8 cellular contexts compared by ENCODE assay signal in the genomic region with DNA sequence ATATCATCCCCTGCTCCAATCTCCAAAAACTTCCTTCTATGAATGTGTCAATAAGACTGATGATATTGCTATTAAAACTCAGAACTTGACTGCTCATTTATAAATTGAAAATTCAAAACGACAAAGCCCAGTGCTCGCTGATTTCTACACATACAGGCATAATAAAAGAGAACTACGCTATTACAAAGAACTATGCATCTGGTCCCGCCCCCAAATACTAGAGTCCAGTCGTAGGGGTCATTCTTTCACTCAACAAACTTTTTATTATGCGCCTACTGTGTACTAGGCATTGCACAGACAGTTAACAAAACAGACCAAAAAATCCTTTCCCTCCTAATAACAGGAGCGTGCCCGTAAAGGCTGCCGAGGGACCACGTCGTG. TPM values are rescaled to one million over a fixed set of nuclear protein-coding genes. Genes with fewer than 3 reads are reported as not detected.
DNase-seq lines count a peak whose midpoint lies in the region; ATAC-seq and TF ChIP-seq lines count a peak whose summit lies in the region.

No MANE protein-coding gene starts in this region.

- H3K27me3 Mint-ChIP-seq in activated T-cell treated with anti-CD3 and anti-CD28 coated beads, Interleukin-2, amount 50 U/mL, for 24 hours: no peaks in the 10 kb centered on the region

- H3K27ac ChIP-seq in KMS-11 (peak overlapping the region; percentile 92), mammary epithelial cell (ENCODE audit: insufficient read depth, low read depth, low read length) (peak overlapping the region; percentile 62), mucosa of rectum (ENCODE audit: low read depth in 2 of 2, low read length in 2 of 2) (peak overlapping the region; percentile 85 to 86)

- H3K27ac Mint-ChIP-seq in activated T-cell treated with anti-CD3 and anti-CD28 coated beads, Interleukin-2, amount 50 U/mL, for 24 hours: peak overlapping the region; percentile 96

- CTCF ChIA-PET in mammary epithelial cell (lab: Charles Lee; ENCODE audit: low non-redundant PET): no interaction called here

- no peaks in the 10 kb centered on the region for H4K20me1 ChIP-seq in KMS-11 (ENCODE audit: insufficient read depth)
- H4K20me1 ChIP-seq in mammary epithelial cell (ENCODE audit: insufficient read depth, low read length): no peaks in the 10 kb centered on the region

- H3K4me3 ChIP-seq in KMS-11 (IDR thresholded peaks at IDR 0.05; ENCODE audit: insufficient read depth, low read depth, low read length): peak overlapping the region; percentile 1
- H3K4me3 ChIP-seq in mammary epithelial cell (replicated peaks in 1 of 3; ENCODE audit: insufficient read depth in 1 of 3, low read depth in 2 of 3, low read length in 3 of 3): peak overlapping the region; percentile 63 to 98 (median 97)
- H3K4me3 ChIP-seq in mucosa of rectum (ENCODE audit: low read length in 2 of 2): peak overlapping the region; percentile 82 to 88

- H3K4me1 ChIP-seq in KMS-11 (ENCODE audit: low read depth, poor library complexity, severe bottlenecking): peaks cover 36% of the 10 kb centered on the region
- peaks cover 6% of the 10 kb centered on the region for H3K4me1 ChIP-seq in mammary epithelial cell (ENCODE audit: insufficient read depth, low read length)
- H3K4me1 ChIP-seq in mucosa of rectum (ENCODE audit: control insufficient read depth in 2 of 2, insufficient read depth in 2 of 2, low read length in 2 of 2): peaks cover 9 to 11% of the 10 kb centered on the region in 2 donors

- H3K4me2 ChIP-seq in KMS-11 (peak overlapping the region; percentile 81), mammary epithelial cell (ENCODE audit: insufficient read depth, low read depth, low read length) (peak overlapping the region; percentile 75)

- no peak for TF ChIP-seq CTCF in KMS-11 (conservative IDR thresholded peaks at IDR 0.05; ENCODE audit: low read depth, low read length)
- no peak for TF ChIP-seq CTCF in mammary epithelial cell (conservative IDR thresholded peaks at IDR 0.05 in 1 of 2, IDR thresholded peaks at IDR 0.05 in 1 of 2; ENCODE audit: extremely low read depth in 1 of 2, insufficient read depth in 1 of 2, low read depth in 1 of 2, low read length in 2 of 2)

- dilution Hi-C loops in mammary epithelial cell (cut with HindIII; ENCODE audit: low sequenced_read_pairs): no loop called here

- ATAC-seq in GM21619 (IDR thresholded peaks at IDR 0.05; ENCODE audit: unreplicated experiment): no peak

- H3K36me3 ChIP-seq in KMS-11 (ENCODE audit: insufficient read depth): no peaks in the 10 kb centered on the region
- H3K36me3 ChIP-seq in mammary epithelial cell (ENCODE audit: insufficient read depth, low read length): no peaks in the 10 kb centered on the region
- H3K36me3 ChIP-seq in mucosa of rectum (ENCODE audit: control insufficient read depth in 2 of 2, insufficient read depth in 2 of 2, low read length in 2 of 2): no peaks in the 10 kb centered on the region

- H3K4me3 Mint-ChIP-seq in activated T-cell treated with anti-CD3 and anti-CD28 coated beads, Interleukin-2, amount 50 U/mL, for 24 hours: peak overlapping the region; percentile 88

- peaks cover 43% of the 10 kb centered on the region for H3K4me1 Mint-ChIP-seq in activated T-cell treated with anti-CD3 and anti-CD28 coated beads, Interleukin-2, amount 50 U/mL, for 24 hours (ENCODE audit: low read depth)

- H3K9me3 ChIP-seq in mammary epithelial cell (replicated peaks; ENCODE audit: insufficient read depth, low read length) (no peaks in the 10 kb centered on the region), mucosa of rectum (ENCODE audit: control insufficient read depth in 2 of 2, low read length in 2 of 2) (no peaks in the 10 kb centered on the region)

- H3K27me3 ChIP-seq in KMS-11 (ENCODE audit: insufficient read depth, low read depth) (no peaks in the 10 kb centered on the region), mammary epithelial cell (ENCODE audit: insufficient read depth, low read length) (no peaks in the 10 kb centered on the region), mucosa of rectum (ENCODE audit: control insufficient read depth in 2 of 2, insufficient read depth in 2 of 2, low read length in 2 of 2) (no peaks in the 10 kb centered on the region)

- no TSS peak for BruUV-seq in mammary epithelial cell (replicated peaks; lab: Mats Ljungman, UMichigan)

- H3K9ac ChIP-seq in KMS-11 (peak overlapping the region; percentile 95), mammary epithelial cell (ENCODE audit: insufficient read depth, low read length) (peak overlapping the region; percentile 82), mucosa of rectum (ENCODE audit: low read depth in 1 of 2, low read length in 2 of 2) (peak overlapping the region; percentile 78 to 84)

- no peak for DNase-seq in activated T-cell treated with anti-CD3 and anti-CD28 coated beads, Interleukin-2, amount 50 U/mL, for 24 hours
- no peak for DNase-seq in activated T-cell treated with anti-CD3 and anti-CD28 coated beads, Interleukin-2, amount 50 U/mL, for 48 hours
- DNase-seq in mammary epithelial cell: no peak
- DNase-seq in effector CD8-positive, alpha-beta T cell (lab: John Stamatoyannopoulos, UW): no peak
- no peak for DNase-seq in head of caudate nucleus

- no peaks in the 10 kb centered on the region for H3K9me3 Mint-ChIP-seq in activated T-cell treated with anti-CD3 and anti-CD28 coated beads, Interleukin-2, amount 50 U/mL, for 24 hours

- in situ Hi-C loops in mammary epithelial cell (cut with MboI; ENCODE audit: low sequenced_read_pairs in 2 of 2): no loop called here

- WGBS in mammary epithelial cell (ENCODE audit: low coverage, missing lambda C conversion rate): 3% methylated on average over 8 of the region's 11 CpGs

- H2AFZ ChIP-seq in KMS-11 (ENCODE audit: low read depth) (peak overlapping the region; percentile 89), mammary epithelial cell (ENCODE audit: low read depth, low read length) (peak overlapping the region; percentile 98)

- intact Hi-C loops in mammary epithelial cell (cut with micrococcal nuclease) (loop anchor here (1.0 kb wide), 1 partner anchor 303 kb away; no protein-coding TSS in a partner anchor), head of caudate nucleus (cut with DNase I) (loop anchor here (2.0 kb wide), 1 partner anchor 63 kb away; a partner anchor contains a TSS)

- H3K36me3 Mint-ChIP-seq in activated T-cell treated with anti-CD3 and anti-CD28 coated beads, Interleukin-2, amount 50 U/mL, for 24 hours (ENCODE audit: low read depth): peaks cover 6% of the 10 kb centered on the region

- peaks cover 14% of the 10 kb centered on the region; the same call in 1 of the 2 replicates for H3K79me2 ChIP-seq in KMS-11 (ENCODE audit: insufficient read depth, low read depth)
- peaks cover 38% of the 10 kb centered on the region for H3K79me2 ChIP-seq in mammary epithelial cell (ENCODE audit: insufficient read depth, low read length)

RNA-seq across cellular contexts. Expression of a gene that starts 1.0 kb away (rescaled TPM):
- total RNA-seq in mammary epithelial cell: 10 to 100 TPM; 22.5 to 25.1 TPM
- polyA plus RNA-seq in mammary epithelial cell: 9.0 TPM
- 9.6 TPM for polyA minus RNA-seq in mammary epithelial cell

Comparison
In these comparisons a context has a peak if more than half of its experiments do, and no peak if none do; other contexts are left out.
1. H3K4me3 ChIP-seq: peak in every context shown above with its lines; median percentile 97 in mammary epithelial cell; 85 in mucosa of rectum; 1 in KMS-11.